ENCODE assay signal across 19 cellular contexts in genomic region chr16:13779676-13780075, GRCh38.
DNase-seq lines count a peak whose midpoint lies in the region; ATAC-seq and TF ChIP-seq lines count a peak whose summit lies in the region.
"Had no signal": no experiment of that assay in that cellular context is flagged by ENCODE, and none has a peak within 500 bp of the region (broad histone marks: within the 10 kb centered on the region; RNA-seq: fewer than 3 reads in every experiment).

No MANE protein-coding gene starts in this region.

- ATAC-seq in SK-N-SH treated with all-trans-retinoic acid at 6 μM for 48 hours (no peak), omental fat pad (ENCODE audit: low FRiP score) (no peak), HG03196 (IDR thresholded peaks at IDR 0.05; ENCODE audit: unreplicated experiment) (no peak), HG02610 (IDR thresholded peaks at IDR 0.05; ENCODE audit: unreplicated experiment) (no peak)
- ATAC-seq: activated CD4-positive, CD25-positive, alpha-beta regulatory T cell treated with anti-CD3 and anti-CD28 coated beads, Interleukin-2, amount 50 U/mL, for 24 hours; naive thymus-derived CD8-positive, alpha-beta T cell had no signal

- H3K9me2 ChIP-seq in SK-N-SH = no peaks in the 10 kb centered on the region

- peak overlapping the region in 1 of 2 experiments; percentile 20; a peak in 2 of 4 replicates for H3K4me3 ChIP-seq in SK-N-SH (ENCODE audit: low read depth in 2 of 2, low read length in 1 of 2)
- H3K4me3 ChIP-seq: esophagus squamous epithelium had no signal

- POLR2A ChIA-PET in SK-N-SH (lab: Yijun Ruan, JAX) = no interaction called here

- H4K20me1 ChIP-seq in SK-N-SH (ENCODE audit: insufficient read depth) = no peaks in the 10 kb centered on the region

- no peaks in the 10 kb centered on the region for H3K36me3 ChIP-seq in SK-N-SH (replicated peaks in 1 of 2; ENCODE audit: control insufficient read depth in 1 of 2, insufficient read depth in 2 of 2, low read length in 1 of 2)
- H3K36me3 ChIP-seq: esophagus squamous epithelium had no signal

- DNase-seq in SK-N-SH (no peak), NCI-H524 (lab: John Stamatoyannopoulos, UW) (peak; percentile 81 to 87), SHP77 treated with DMSO at 0.1 percent for 48 hours (lab: John Stamatoyannopoulos, UW) (peak; percentile 21), omental fat pad (ENCODE audit: low spot score) (no peak), NCI-H446 (lab: John Stamatoyannopoulos, UW) (no peak)
- DNase-seq: activated CD8-positive, alpha-beta memory T cell treated with anti-CD3 and anti-CD28 coated beads for 24 hours; activated T-cell treated with anti-CD3 and anti-CD28 coated beads, Interleukin-2, amount 50 U/mL, for 48 hours; DMS79; effector memory CD4-positive, alpha-beta T cell; esophagus squamous epithelium; mesenchymal stem cell; naive thymus-derived CD8-positive, alpha-beta T cell; NCI-H1436; posterior cingulate gyrus; stimulated activated CD4-positive, alpha-beta T cell treated with anti-CD3 and anti-CD28 coated beads, Interleukin-4, amount 100 ng/mL, for 24 hours had no signal

- H3K27me3 ChIP-seq in SK-N-SH (ENCODE audit: insufficient read depth) = no peaks in the 10 kb centered on the region; the same call in 1 of the 2 replicates

- TF ChIP-seq CTCF in SK-N-SH (IDR thresholded peaks at IDR 0.05) (no peak), omental fat pad (IDR thresholded peaks at IDR 0.05) (no peak)

- no peak overlapping the region for H3K9ac ChIP-seq in SK-N-SH

- WGBS in SK-N-SH (ENCODE audit: low lambda C conversion rate) = 28% methylated on average over 11 of the region's 12 CpGs

- no peak overlapping the region for H3K27ac ChIP-seq in SK-N-SH (ENCODE audit: low read depth in 2 of 2, low read length in 1 of 2)
- H3K27ac ChIP-seq: esophagus squamous epithelium had no signal

- no peaks in the 10 kb centered on the region for H3K9me3 ChIP-seq in SK-N-SH
- H3K9me3 ChIP-seq: esophagus squamous epithelium had no signal

- no peak for TF ChIP-seq RAD21 in SK-N-SH (IDR thresholded peaks at IDR 0.05; ENCODE audit: low read length)

- H2AFZ ChIP-seq in SK-N-SH (ENCODE audit: low read depth) = peak overlapping the region; percentile 46; the same call in 1 of the 2 replicates

- no peaks in the 10 kb centered on the region for H3K79me2 ChIP-seq in SK-N-SH (ENCODE audit: insufficient read depth)

- no peaks in the 10 kb centered on the region for H3K4me1 ChIP-seq in SK-N-SH (ENCODE audit: control insufficient read depth in 1 of 2, insufficient read depth in 2 of 2, low read depth in 1 of 2, low read length in 1 of 2)
- H3K4me1 ChIP-seq: esophagus squamous epithelium had no signal

- CTCF ChIA-PET in SK-N-SH (lab: Yijun Ruan, JAX) = no interaction called here

- peak overlapping the region; percentile 33; the same call in 1 of the 2 replicates for H3K4me2 ChIP-seq in SK-N-SH

- H3F3A ChIP-seq in SK-N-SH (replicated peaks; ENCODE audit: insufficient read depth) = no peaks in the 10 kb centered on the region

- no peak for TF ChIP-seq EP300 in SK-N-SH (IDR thresholded peaks at IDR 0.05; ENCODE audit: borderline replicate concordance in 1 of 2, low read depth in 1 of 2, low read length in 1 of 2)

TF ChIP-seq in SK-N-SH, 30 proteins besides CTCF, POLR2A, EP300 and RAD21:
- TF ChIP-seq MXI1 (IDR thresholded peaks at IDR 0.05; ENCODE audit: low read depth, low read length) = no peak
- peak; percentile 67 for TF ChIP-seq CHD2 (IDR thresholded peaks at IDR 0.05; ENCODE audit: low read length, partially characterized antibody)

TF ChIP-seq in SK-N-SH treated with all-trans-retinoic acid at 6 μM for 48 hours, 23 proteins besides CTCF, POLR2A, EP300 and RAD21:
- TF ChIP-seq TSHZ2 (CRISPR knock-in tag; IDR thresholded peaks at IDR 0.05) = no peak
- no peak for TF ChIP-seq GLIS3 (CRISPR knock-in tag; IDR thresholded peaks at IDR 0.05)
- TF ChIP-seq ARNTL (CRISPR knock-in tag; IDR thresholded peaks at IDR 0.05; ENCODE audit: borderline replicate concordance, low read depth) = no peak
- TF ChIP-seq SNAI2 (CRISPR knock-in tag; IDR thresholded peaks at IDR 0.05) = no peak
- no peak for TF ChIP-seq ZFP30 (CRISPR knock-in tag; IDR thresholded peaks at IDR 0.05)

Comparison
In these comparisons a context has a peak if more than half of its experiments do, and no peak if none do; other contexts are left out.
1. DNase-seq: peak in NCI-H524 (2 of 2) and SHP77 treated with DMSO at 0.1 percent for 48 hours (single experiment); none in SK-N-SH (single experiment), omental fat pad (single experiment) and NCI-H446 (0 of 2).